ENCODE assay signal across 13 cellular contexts in genomic region chr11:34316347-34317037, GRCh38. TPM values are rescaled to one million over a fixed set of nuclear protein-coding genes. Genes with fewer than 3 reads are reported as not detected.
DNase-seq lines count a peak whose midpoint lies in the region; ATAC-seq, FAIRE-seq and TF ChIP-seq lines count a peak whose summit lies in the region.
"Had no signal": no experiment of that assay in that cellular context is flagged by ENCODE, and none has a peak within 500 bp of the region (broad histone marks: within the 10 kb centered on the region; RNA-seq: fewer than 3 reads in every experiment).

No MANE protein-coding gene starts in this region.

- no peaks in the 10 kb centered on the region for H4K20me1 ChIP-seq in GM12878 (ENCODE audit: control insufficient read depth, insufficient read depth)

- H3K4me3 ChIP-seq in GM12878 (no peak overlapping the region), stomach smooth muscle (ENCODE audit: low read length in 2 of 2) (no peak overlapping the region)
- H3K4me3 ChIP-seq: ascending aorta had no signal

- H3K36me3 ChIP-seq in GM12878 (ENCODE audit: control insufficient read depth in 2 of 2, insufficient read depth in 2 of 2, low read length in 1 of 2): no peaks in the 10 kb centered on the region
- H3K36me3 ChIP-seq in stomach smooth muscle (ENCODE audit: control insufficient read depth in 2 of 2, insufficient read depth in 2 of 2, low read length in 2 of 2): no peaks in the 10 kb centered on the region
- H3K36me3 ChIP-seq: ascending aorta had no signal

- peak; percentile 18; the same call in 2 of the 3 replicates for ATAC-seq in GM12878
- ATAC-seq in GM19035 (IDR thresholded peaks at IDR 0.05; ENCODE audit: unreplicated experiment): no peak

- TF ChIP-seq RAD21 in GM12878 (IDR thresholded peaks at IDR 0.05; ENCODE audit: insufficient read depth, low read depth, low read length): no peak

- in situ Hi-C loops in GM12878 (cut with MboI): no loop called here

- no peak for TF ChIP-seq EP300 in GM12878 (IDR thresholded peaks at IDR 0.05; ENCODE audit: borderline replicate concordance in 1 of 2, control insufficient read depth in 1 of 2, low read depth in 2 of 2, low read length in 2 of 2)

- no peak for FAIRE-seq in GM12878 (lab: Jason Lieb, UNC)
- FAIRE-seq in GM12891 (lab: Jason Lieb, UNC): no peak

- 60% methylated on average over 8 of the region's 8 CpGs for WGBS in GM12878 (ENCODE audit: insufficient coverage, insufficient replicate concordance, low lambda C conversion rate, missing lambda C conversion rate)

- CTCF ChIA-PET in GM12878 (lab: Yijun Ruan, JAX): no interaction called here

- peaks cover 15% of the 10 kb centered on the region; the same call in 1 of the 2 replicates for H3K4me1 ChIP-seq in GM12878 (ENCODE audit: control insufficient read depth, insufficient read depth, low read length)
- peaks cover 21% of the 10 kb centered on the region for H3K4me1 ChIP-seq in stomach smooth muscle (ENCODE audit: control insufficient read depth, insufficient read depth, low read length)

- BruUV-seq in GM12878 (replicated peaks; lab: Mats Ljungman, UMichigan): no TSS peak

- no peaks in the 10 kb centered on the region for H3K79me2 ChIP-seq in GM12878 (ENCODE audit: control insufficient read depth, insufficient read depth, low read length)

- DNase-seq in NOMO-1 (lab: John Stamatoyannopoulos, UW; ENCODE audit: unreplicated experiment in 2 of 2) (peak; percentile 13 to 30), NOMO-1 treated with dmso at 0.1 percent for 144 hours (lab: John Stamatoyannopoulos, UW; ENCODE audit: unreplicated experiment) (no peak), GM12878 (ENCODE audit: low read depth, low spot score) (no peak), kidney tubule cell (ENCODE audit: low spot score) (peak; percentile 40), GM12891 (ENCODE audit: insufficient read length, low spot score) (no peak)
- DNase-seq in activated CD4-positive, alpha-beta T cell treated with anti-CD3 and anti-CD28 coated beads, Interleukin-2, amount 50 U/mL, for 1 hour: no peak
- DNase-seq: GF-D8, H9, NCI-H1930 had no signal

- no peak overlapping the region for H2AFZ ChIP-seq in GM12878 (ENCODE audit: control insufficient read depth, low read depth, low read length)

- H3K27me3 ChIP-seq in GM12878 (replicated peaks in 1 of 2; ENCODE audit: control insufficient read depth in 2 of 2, insufficient read depth in 2 of 2, low read length in 1 of 2) (no peaks in the 10 kb centered on the region), stomach smooth muscle (ENCODE audit: control insufficient read depth in 1 of 2, insufficient read depth in 2 of 2, low read length in 2 of 2) (no peaks in the 10 kb centered on the region)
- H3K27me3 ChIP-seq: ascending aorta had no signal

- H3K9ac ChIP-seq in GM12878 (ENCODE audit: control insufficient read depth, insufficient read depth, low read length) (no peak overlapping the region), stomach smooth muscle (ENCODE audit: low read length in 2 of 2) (no peak overlapping the region)

- H3K27ac ChIP-seq in GM12878 (ENCODE audit: control insufficient read depth, insufficient read depth): no peak overlapping the region
- H3K27ac ChIP-seq in stomach smooth muscle (ENCODE audit: low read length): peak overlapping the region; percentile 18
- H3K27ac ChIP-seq: 22Rv1, ascending aorta had no signal

- RAD21 ChIA-PET in GM12878 (lab: Charles Lee; ENCODE audit: unreplicated experiment): no interaction called here

- H3K4me2 ChIP-seq in GM12878 (ENCODE audit: control insufficient read depth, insufficient read depth): no peak overlapping the region

- SMC1A ChIA-PET in GM12878 (lab: Charles Lee; ENCODE audit: uncharacterized antibody, unreplicated experiment): interaction anchor here (1.0 to 1.2 kb wide), 2 partner anchors 14 to 38 kb away, joined by 3 to 4 read pairs; no protein-coding TSS in a partner anchor

- intact Hi-C loops in GM12878 (cut with micrococcal nuclease; ENCODE audit: unreplicated experiment): no loop called here

- no peak for TF ChIP-seq CTCF in GM12878 (IDR thresholded peaks at IDR 0.05 in 2 of 3, conservative IDR thresholded peaks at IDR 0.05 in 1 of 3; ENCODE audit: control insufficient read depth in 2 of 3, extremely low read depth in 1 of 3, insufficient read depth in 1 of 3, low read depth in 3 of 3, low read length in 3 of 3)

- H3K9me3 ChIP-seq in GM12878 (replicated peaks; ENCODE audit: control insufficient read depth, insufficient read depth, low read length) (no peaks in the 10 kb centered on the region), stomach smooth muscle (ENCODE audit: control insufficient read depth in 2 of 2, low read length in 2 of 2) (no peaks in the 10 kb centered on the region)
- H3K9me3 ChIP-seq: ascending aorta had no signal

- TF ChIP-seq POLR2A in GM12878 (IDR thresholded peaks at IDR 0.05; ENCODE audit: low read depth, low read length) (no peak), GM12891 (IDR thresholded peaks at IDR 0.05; ENCODE audit: low read depth, low read length) (no peak)

- POLR2A ChIA-PET in GM12878 (lab: Charles Lee): no interaction called here

TF ChIP-seq in GM12878, 131 proteins besides CTCF, POLR2A, EP300 and RAD21:
- TF ChIP-seq ZBED1 (IDR thresholded peaks at IDR 0.05; ENCODE audit: borderline replicate concordance) (no peak), CHD1 (IDR thresholded peaks at IDR 0.05; ENCODE audit: low read depth, low read length) (no peak), BHLHE40 (IDR thresholded peaks at IDR 0.05; ENCODE audit: borderline replicate concordance in 1 of 2, low read depth in 2 of 2, low read length in 1 of 2) (no peak), IRF4 (IDR thresholded peaks at IDR 0.05; ENCODE audit: low read depth, low read length) (no peak), FOXK2 (IDR thresholded peaks at IDR 0.05) (no peak), TCF7 (IDR thresholded peaks at IDR 0.05; ENCODE audit: borderline replicate concordance) (no peak), NFIC (IDR thresholded peaks at IDR 0.05; ENCODE audit: low read depth, low read length) (no peak), MYB (IDR thresholded peaks at IDR 0.05; ENCODE audit: borderline replicate concordance, low read depth, low read length) (no peak), ZNF622 (IDR thresholded peaks at IDR 0.05) (no peak), GABPA (IDR thresholded peaks at IDR 0.05; ENCODE audit: low read depth) (no peak), SUZ12 (IDR thresholded peaks at IDR 0.05; ENCODE audit: unreplicated experiment) (no peak), MAX (IDR thresholded peaks at IDR 0.05; ENCODE audit: low read depth, low read length) (no peak), DPF2 (IDR thresholded peaks at IDR 0.05) (no peak), NRF1 (conservative IDR thresholded peaks at IDR 0.05; ENCODE audit: low read depth, low read length) (no peak), CHD4 (IDR thresholded peaks at IDR 0.05) (no peak), EED (IDR thresholded peaks at IDR 0.05; ENCODE audit: low read depth) (no peak)

TF ChIP-seq in GM12891, 5 proteins besides CTCF, POLR2A, EP300 and RAD21:
- TF ChIP-seq PAX5 (IDR thresholded peaks at IDR 0.05; ENCODE audit: insufficient read depth, low read length, severe bottlenecking) (no peak), POU2F2 (IDR thresholded peaks at IDR 0.05; ENCODE audit: low read depth, low read length) (no peak), POLR2AphosphoS5 (IDR thresholded peaks at IDR 0.05; ENCODE audit: low read depth, low read length) (no peak), SPI1 (IDR thresholded peaks at IDR 0.05; ENCODE audit: low read depth, low read length) (no peak), TAF1 (IDR thresholded peaks at IDR 0.05; ENCODE audit: low read depth, low read length) (no peak)

RNA-seq across cellular contexts. Expression of gene ABTB2, which starts 41.3 kb away (rescaled TPM):
- total RNA-seq in GM12878 (2013; cell fraction: nucleolus; rRNA removed): 8.8 and 9.6 TPM in 2 replicates
- total RNA-seq in GM12878 (2014; rRNA removed): 0.54 and 1.0 TPM in 2 replicates
- total RNA-seq in GM12878 (2014; rRNA removed; fragmentation: Illumina TruSeq; extraction: Trizol): 0.27 and 0.28 TPM in 2 replicates
- 1.6 and 2.1 TPM in 2 replicates for total RNA-seq in GM12878 (2021)
- polyA plus RNA-seq in GM12878 (2011; ENCODE audit: low read depth): 0.81 TPM
- 0.19 and 0.49 TPM in 2 replicates for polyA plus RNA-seq in GM12878 (2011; rRNA removed)
- 0.57 and 0.64 TPM in 2 replicates for polyA plus RNA-seq in GM12878 (2011; cell fraction: cytosol; rRNA removed)
- 2.1 and 2.4 TPM in 2 replicates for polyA plus RNA-seq in GM12878 (2011; cell fraction: nucleus; rRNA removed)
- 1.8 and 2.4 TPM in 2 replicates for polyA plus RNA-seq in GM12878 (2012)
- polyA plus RNA-seq in GM12878 (2014; fragmentation: Illumina TruSeq; extraction: Trizol): 0.22 and 0.76 TPM in 2 replicates
- under 1 TPM; 0.13 to 0.16 TPM for polyA plus RNA-seq in GM12878 (2014; fragmentation: Nextera tagmentation; extraction: Ambion mirVana)
- 1.1 and 1.7 TPM in 2 replicates for polyA plus RNA-seq in GM12878 (2014; rRNA removed)
- polyA plus RNA-seq in GM12878 (2016; fragmentation: Nextera tagmentation; extraction: Ambion mirVana): 1 to 10 TPM in 1 of 2 experiments, under 1 TPM in 1; 0.68 to 1.1 TPM
- polyA minus RNA-seq in GM12878 (2011; rRNA and poly(A)+ RNA removed): 0.37 and 0.82 TPM in 2 replicates
- 0.21 and 0.53 TPM in 2 replicates for polyA minus RNA-seq in GM12878 (2011; cell fraction: cytosol; rRNA and poly(A)+ RNA removed)
- polyA minus RNA-seq in GM12878 (2011; cell fraction: nucleus; rRNA and poly(A)+ RNA removed): 1.3 and 2.4 TPM in 2 replicates
- polyA plus RNA-seq in GM12891 (2012; ENCODE audit: low read depth, missing spikeins): 1.4 TPM

Comparison
In these comparisons a context has a peak if more than half of its experiments do, and no peak if none do; other contexts are left out.
1. DNase-seq: peak in NOMO-1 (2 of 2) and kidney tubule cell (single experiment); none in NOMO-1 treated with dmso at 0.1 percent for 144 hours (single experiment), GM12878 (single experiment), activated CD4-positive, alpha-beta T cell treated with anti-CD3 and anti-CD28 coated beads, Interleukin-2, amount 50 U/mL, for 1 hour (single experiment) and GM12891 (single experiment).